8 cellular contexts compared by ENCODE assay signal in genomic region chr17:40647549-40648325, GRCh38. TPM values are rescaled to one million over a fixed set of nuclear protein-coding genes. Genes with fewer than 3 reads are reported as not detected.
DNase-seq lines count a peak whose midpoint lies in the region; ATAC-seq and TF ChIP-seq lines count a peak whose summit lies in the region.

Gene SMARCE1, minus strand, starts transcription at chr17:40647818. Its CDS starts 2,016 bp downstream, at chr17:40645802.

- TF ChIP-seq POLR2A in NB4 (IDR thresholded peaks at IDR 0.05; ENCODE audit: extremely low read depth, insufficient read length) = peak; percentile 62
- no peak for TF ChIP-seq POLR2A in heart left ventricle (IDR thresholded peaks at IDR 0.05)
- peak in 1 of 2 donors; percentile 37 for TF ChIP-seq POLR2A in tibial nerve (IDR thresholded peaks at IDR 0.05)

- intact Hi-C loops in heart left ventricle (cut with DNase I) = loop anchor here in 1 of 10 donors (10.0 kb wide), 1 partner anchor 147 kb away; the partner anchor contains the start of gene KRT28

- H3K27me3 ChIP-seq in heart left ventricle (no peaks in the 10 kb centered on the region), tibial nerve (no peaks in the 10 kb centered on the region)

- TF ChIP-seq CTCF in NB4 (IDR thresholded peaks at IDR 0.05; ENCODE audit: low read depth, low read length) = no peak
- no peak for TF ChIP-seq CTCF in heart left ventricle (IDR thresholded peaks at IDR 0.05)
- no peak for TF ChIP-seq CTCF in tibial nerve (IDR thresholded peaks at IDR 0.05)

- H3K9me3 ChIP-seq in heart left ventricle (no peaks in the 10 kb centered on the region), tibial nerve (no peaks in the 10 kb centered on the region)

- TF ChIP-seq EP300 in tibial nerve (IDR thresholded peaks at IDR 0.05) = peak in 1 of 2 donors; percentile 71

- WGBS in adipose tissue, 3 donors = 0 to 1% (median 1%) methylated on average over 52 to 61 of the region's 61 CpGs
- 0 to 1% (median 0%) methylated on average over 42 to 61 of the region's 61 CpGs for WGBS in heart left ventricle, 4 donors
- 0% methylated on average over 53 to 61 of the region's 61 CpGs for WGBS in tibial nerve, 2 donors

- peaks cover 0 to 38% (median 27%) of the 10 kb centered on the region in 12 donors for H3K4me1 ChIP-seq in heart left ventricle
- H3K4me1 ChIP-seq in tibial nerve = peaks cover 0 to 53% (median 19%) of the 10 kb centered on the region in 4 donors

- H3K27ac ChIP-seq in adipose tissue (ENCODE audit: low read depth, low read length) = peak within 1 kb of the TSS; percentile 36
- H3K27ac ChIP-seq in heart left ventricle = peak within 1 kb of the TSS; percentile 95 to 100 (median 98)
- H3K27ac ChIP-seq in tibial nerve = peak within 1 kb of the TSS; percentile 94 to 100 (median 98)

- H3K36me3 ChIP-seq in heart left ventricle (peaks cover 0 to 35% (median 25%) of the 10 kb centered on the region in 9 donors), tibial nerve (peaks cover 0 to 17% (median 0%) of the 10 kb centered on the region in 3 donors)

- peak; percentile 76 to 90 (median 90) for ATAC-seq in heart left ventricle

- DNase-seq in EH (ENCODE audit: low read depth) = peak; percentile 76
- peak; percentile 70 for DNase-seq in HCEC 1CT
- DNase-seq in NB4 (ENCODE audit: low read depth) = peak; percentile 87
- peak; percentile 49 to 79 (median 61) for DNase-seq in T-helper 1 cell
- DNase-seq in heart left ventricle = peak; percentile 65 to 84 (median 75)
- DNase-seq in pons (ENCODE audit: low spot score) = peak; percentile 48
- DNase-seq in tibial nerve (ENCODE audit: low spot score in 2 of 2) = peak; percentile 35 to 55

- H3K4me3 ChIP-seq in NB4 (ENCODE audit: low read depth, low read length) = peak within 1 kb of the TSS; percentile 95
- peak within 1 kb of the TSS; percentile 70 to 97 (median 90) for H3K4me3 ChIP-seq in heart left ventricle
- H3K4me3 ChIP-seq in tibial nerve = peak within 1 kb of the TSS; percentile 55 to 95 (median 93)

RNA-seq across cellular contexts. Expression of gene SMARCE1, which starts in this region (rescaled TPM):
- polyA plus RNA-seq in adipose tissue (10 to 100 TPM; 34.8 to 98.0 (median 68.4) TPM), heart left ventricle (10 to 100 TPM; 38.6 to 60.9 TPM)
- total RNA-seq in heart left ventricle (10 to 100 TPM; 51.8 to 88.0 (median 59.4) TPM), tibial nerve (100 to 1,000 TPM in 1 of 4 donors, 10 to 100 TPM in 3; 67.2 to 113 (median 95.1) TPM)

Comparison
In these comparisons a context has a peak if more than half of its experiments do, and no peak if none do; other contexts are left out.
1. Peak in every context shown above with its lines: DNase-seq, ATAC-seq, H3K4me3 ChIP-seq and H3K27ac ChIP-seq.
2. H3K27ac ChIP-seq: peak in every context shown above with its lines; median percentile 98 in heart left ventricle; 98 in tibial nerve; 36 in adipose tissue.